30 cellular contexts compared by ENCODE assay signal in genomic region chr17:56558088-56558487, GRCh38. TPM values are rescaled to one million over a fixed set of nuclear protein-coding genes. Genes with fewer than 3 reads are reported as not detected.
"Had no signal": no experiment of that assay in that cellular context is flagged by ENCODE, and none has a peak within 500 bp of the region (broad histone marks: within the 10 kb centered on the region; RNA-seq: fewer than 3 reads in every experiment).

No MANE protein-coding gene starts in this region.

- H3K4me3 Mint-ChIP-seq: activated CD4-positive, alpha-beta memory T cell treated with anti-CD3 and anti-CD28 coated beads, Interleukin-2, amount 10 ng/mL, durations not matched to agents 7 days and 5 days; activated CD4-positive, alpha-beta T cell treated with anti-CD3 and anti-CD28 coated beads, Interleukin-2, amount 10 ng/mL, durations not matched to agents 7 days and 5 days; activated naive CD4-positive, alpha-beta T cell treated with anti-CD3 and anti-CD28 coated beads, Interleukin-2, amount 10 ng/mL, durations not matched to agents 7 days and 5 days; activated naive CD8-positive, alpha-beta T cell treated with anti-CD3 and anti-CD28 coated beads, Interleukin-2, amount 10 ng/mL, durations not matched to agents 7 days and 5 days; activated T-cell treated with anti-CD3 and anti-CD28 coated beads, Interleukin-2, amount 50 U/mL, for 24 hours; activated T-cell treated with anti-CD3 and anti-CD28 coated beads, Interleukin-2, amount 50 U/mL, for 72 hours; brain; WTC11 had no signal

- H3K27ac ChIP-seq: ascending aorta, breast epithelium, cardiac muscle cell, colonic mucosa, epithelial cell of prostate, esophagus squamous epithelium, gastrocnemius medialis, VCaP had no signal

- H3K9me3 ChIP-seq: ascending aorta, breast epithelium, colonic mucosa, esophagus squamous epithelium, gastrocnemius medialis had no signal

- H3K27ac Mint-ChIP-seq: activated CD4-positive, alpha-beta memory T cell treated with anti-CD3 and anti-CD28 coated beads, Interleukin-2, amount 10 ng/mL, durations not matched to agents 7 days and 5 days; activated CD4-positive, alpha-beta T cell treated with anti-CD3 and anti-CD28 coated beads, Interleukin-2, amount 10 ng/mL, durations not matched to agents 7 days and 5 days; activated naive CD4-positive, alpha-beta T cell treated with anti-CD3 and anti-CD28 coated beads, Interleukin-2, amount 10 ng/mL, durations not matched to agents 7 days and 5 days; activated naive CD4-positive, alpha-beta T cell treated with anti-CD3 and anti-CD28 coated beads, Interleukin-2, amount 50 U/mL, for 72 hours; activated naive CD8-positive, alpha-beta T cell treated with anti-CD3 and anti-CD28 coated beads, Interleukin-2, amount 10 ng/mL, durations not matched to agents 7 days and 5 days; activated T-cell treated with anti-CD3 and anti-CD28 coated beads, Interleukin-2, amount 50 U/mL, for 24 hours; activated T-cell treated with anti-CD3 and anti-CD28 coated beads, Interleukin-2, amount 50 U/mL, for 72 hours; brain; WTC11 had no signal

- H3K4me1 Mint-ChIP-seq: activated CD4-positive, alpha-beta memory T cell treated with anti-CD3 and anti-CD28 coated beads, Interleukin-2, amount 10 ng/mL, durations not matched to agents 7 days and 5 days; activated CD4-positive, alpha-beta T cell treated with anti-CD3 and anti-CD28 coated beads, Interleukin-2, amount 10 ng/mL, durations not matched to agents 7 days and 5 days; activated naive CD4-positive, alpha-beta T cell treated with anti-CD3 and anti-CD28 coated beads, Interleukin-2, amount 10 ng/mL, durations not matched to agents 7 days and 5 days; activated naive CD8-positive, alpha-beta T cell treated with anti-CD3 and anti-CD28 coated beads, Interleukin-2, amount 10 ng/mL, durations not matched to agents 7 days and 5 days; brain; WTC11 had no signal

- ATAC-seq: activated naive CD4-positive, alpha-beta T cell treated with anti-CD3 and anti-CD28 coated beads, Interleukin-2, amount 50 U/mL, for 72 hours; activated T-cell treated with anti-CD3 and anti-CD28 coated beads, Interleukin-2, amount 50 U/mL, for 72 hours had no signal

- H3K36me3 Mint-ChIP-seq: activated naive CD4-positive, alpha-beta T cell treated with anti-CD3 and anti-CD28 coated beads, Interleukin-2, amount 10 ng/mL, durations not matched to agents 7 days and 5 days; activated naive CD4-positive, alpha-beta T cell treated with anti-CD3 and anti-CD28 coated beads, Interleukin-2, amount 50 U/mL, for 72 hours; activated naive CD8-positive, alpha-beta T cell treated with anti-CD3 and anti-CD28 coated beads, Interleukin-2, amount 10 ng/mL, durations not matched to agents 7 days and 5 days; brain; WTC11 had no signal

- H3K27me3 Mint-ChIP-seq: brain had no signal

- H3K9me3 Mint-ChIP-seq: activated CD4-positive, alpha-beta memory T cell treated with anti-CD3 and anti-CD28 coated beads, Interleukin-2, amount 10 ng/mL, durations not matched to agents 7 days and 5 days; activated CD4-positive, alpha-beta T cell treated with anti-CD3 and anti-CD28 coated beads, Interleukin-2, amount 10 ng/mL, durations not matched to agents 7 days and 5 days; activated naive CD4-positive, alpha-beta T cell treated with anti-CD3 and anti-CD28 coated beads, Interleukin-2, amount 10 ng/mL, durations not matched to agents 7 days and 5 days; activated naive CD4-positive, alpha-beta T cell treated with anti-CD3 and anti-CD28 coated beads, Interleukin-2, amount 50 U/mL, for 72 hours; activated naive CD8-positive, alpha-beta T cell treated with anti-CD3 and anti-CD28 coated beads, Interleukin-2, amount 10 ng/mL, durations not matched to agents 7 days and 5 days; activated T-cell treated with anti-CD3 and anti-CD28 coated beads, Interleukin-2, amount 50 U/mL, for 24 hours; activated T-cell treated with anti-CD3 and anti-CD28 coated beads, Interleukin-2, amount 50 U/mL, for 72 hours had no signal

- H3K4me3 ChIP-seq: ascending aorta, breast epithelium, cardiac muscle cell, colonic mucosa, esophagus squamous epithelium, gastrocnemius medialis had no signal

- DNase-seq: activated CD4-positive, alpha-beta memory T cell treated with anti-CD3 and anti-CD28 coated beads, Interleukin-2, amount 10 ng/mL, durations not matched to agents 7 days and 5 days; activated CD4-positive, alpha-beta T cell treated with anti-CD3 and anti-CD28 coated beads for 1 hour; activated CD4-positive, alpha-beta T cell treated with anti-CD3 and anti-CD28 coated beads for 4 hours; activated CD4-positive, alpha-beta T cell treated with anti-CD3 and anti-CD28 coated beads, Interleukin-2, amount 10 ng/mL, durations not matched to agents 7 days and 5 days; activated CD4-positive, alpha-beta T cell treated with anti-CD3 and anti-CD28 coated beads, Interleukin-2, amount 50 U/mL, for 4 hours; activated CD8-positive, alpha-beta memory T cell treated with anti-CD3 and anti-CD28 coated beads, Interleukin-2, amount 50 U/mL, for 48 hours; activated gamma-delta T cell; activated naive CD4-positive, alpha-beta T cell treated with anti-CD3 and anti-CD28 coated beads, Interleukin-2, amount 10 ng/mL, durations not matched to agents 7 days and 5 days; activated naive CD8-positive, alpha-beta T cell treated with anti-CD3 and anti-CD28 coated beads, Interleukin-2, amount 10 ng/mL, durations not matched to agents 7 days and 5 days; activated T-cell treated with anti-CD3 and anti-CD28 coated beads for 4 hours; activated T-cell treated with anti-CD3 and anti-CD28 coated beads, Interleukin-2, amount 50 U/mL, for 24 hours; activated T-cell treated with anti-CD3 and anti-CD28 coated beads, Interleukin-2, amount 50 U/mL, for 72 hours; central memory CD4-positive, alpha-beta T cell; cerebellar nuclear complex; colonic mucosa; effector CD8-positive, alpha-beta T cell; esophagus squamous epithelium; foreskin fibroblast; gastrocnemius medialis; glutamatergic neuron; T-helper 2 cell had no signal

- H3K27me3 ChIP-seq: ascending aorta, breast epithelium, cardiac muscle cell, colonic mucosa, esophagus squamous epithelium, gastrocnemius medialis had no signal

- H3K36me3 ChIP-seq: ascending aorta, breast epithelium, cardiac muscle cell, colonic mucosa, esophagus squamous epithelium, gastrocnemius medialis had no signal

- H3K4me1 ChIP-seq: ascending aorta, breast epithelium, colonic mucosa, esophagus squamous epithelium, gastrocnemius medialis had no signal

RNA-seq across cellular contexts. Expression of gene NOG, which starts 35.4 kb away (rescaled TPM):
- total RNA-seq: ascending aorta; T-helper 1 cell treated with Interleukin-12 subunit alpha and Interleukin-12 subunit beta and Interleukin-4 antibody, amounts not matched to agents 30 ng/mL and 1 ng/mL, for 36 hours had no signal
